ENCODE assay signal across 8 cellular contexts in genomic region chr6:31580807-31581437, GRCh38. TPM values are rescaled to one million over a fixed set of nuclear protein-coding genes. Genes with fewer than 3 reads are reported as not detected.
A peak's percentile ranks its signal among the peaks of the same experiment; 100 is the strongest.
DNase-seq lines count a peak whose midpoint lies in the region; ATAC-seq and TF ChIP-seq lines count a peak whose summit lies in the region.

No MANE protein-coding gene starts in this region.

- CTCF ChIA-PET in A673 (lab: Charles Lee), result interaction anchor here (1.0 to 2.6 kb wide), 3 partner anchors 12 to 18 kb away, joined by 3 to 23 read pairs (median 9); partner anchors contain the start of gene NCR3

- peak overlapping the region; percentile 56 for H3K27ac ChIP-seq in A673 (ENCODE audit: low read depth, low read length, poor library complexity, severe bottlenecking)

- ATAC-seq in GM18511 (IDR thresholded peaks at IDR 0.05; ENCODE audit: unreplicated experiment) (peak; percentile 79), HG03196 (IDR thresholded peaks at IDR 0.05; ENCODE audit: unreplicated experiment) (peak; percentile 56)

- no peaks in the 10 kb centered on the region for H3K27me3 ChIP-seq in A673 (replicated peaks; ENCODE audit: insufficient read depth, low read depth, low read length, poor library complexity)

- H3K9me3 ChIP-seq in A673 (ENCODE audit: low read depth, low read length, poor library complexity, severe bottlenecking), result no peaks in the 10 kb centered on the region

- peak; percentile 95 for TF ChIP-seq CTCF in A673 (conservative IDR thresholded peaks at IDR 0.05; ENCODE audit: low read depth, low read length)

- no TSS peak for BruUV-seq in A673 (replicated peaks; lab: Mats Ljungman, UMichigan)

- DNase-seq in A673 (ENCODE audit: low spot score), result peak; percentile 86
- DNase-seq in NCI-H510A treated with DMSO at 0.1 percent for 48 hours (lab: John Stamatoyannopoulos, UW), result peak; percentile 54
- DNase-seq in activated CD4-positive, alpha-beta T cell treated with anti-CD3 and anti-CD28 coated beads, Interleukin-2, amount 50 U/mL, for 4 hours, result peak; percentile 85
- DNase-seq in ecto neural progenitor cell (ENCODE audit: low spot score), result peak; percentile 93
- DNase-seq in lung microvascular endothelial cell (ENCODE audit: low read depth in 2 of 2), result peak; percentile 87 to 88
- DNase-seq in stimulated activated CD4-positive, alpha-beta T cell treated with anti-CD3 and anti-CD28 coated beads, TNF-alpha, amount 100 ng/mL, for 4 hours (ENCODE audit: low read depth in 3 of 3), result peak; percentile 81 to 91 (median 83)

- no peaks in the 10 kb centered on the region for H3K4me1 ChIP-seq in A673 (ENCODE audit: insufficient read depth, low read length, poor library complexity, severe bottlenecking)

- peak overlapping the region; percentile 78 for H3K4me3 ChIP-seq in A673 (ENCODE audit: low read depth, low read length, poor library complexity, severe bottlenecking)

- POLR2A ChIA-PET in A673 (lab: Charles Lee; ENCODE audit: low non-redundant PET), result no interaction called here

- intact Hi-C loops in A673 (cut with micrococcal nuclease; ENCODE audit: unreplicated experiment), result no loop called here

- no peaks in the 10 kb centered on the region for H3K36me3 ChIP-seq in A673 (ENCODE audit: insufficient read depth, low read length, poor library complexity, severe bottlenecking)

RNA-seq across cellular contexts. Expression of gene LTB, which starts 1.3 kb away (rescaled TPM):
- total RNA-seq in A673 (2021), result not detected in 2 replicates
- total RNA-seq in lung microvascular endothelial cell, result 6.7 and 9.2 TPM in 2 replicates

RNA-seq across cellular contexts. Expression of gene LST1, which starts 5.2 kb away (rescaled TPM):
- total RNA-seq in A673 (2021), result not detected in 2 replicates
- total RNA-seq in lung microvascular endothelial cell, result not detected in 2 replicates

RNA-seq across cellular contexts. Expression of gene TNF, which starts 5.6 kb away (rescaled TPM):
- total RNA-seq in A673 (2021), result 0.17 and 0.42 TPM in 2 replicates
- total RNA-seq in lung microvascular endothelial cell, result not detected in 2 replicates

RNA-seq across cellular contexts. Expression of gene LTA, which starts 8.8 kb away (rescaled TPM):
- total RNA-seq in A673 (2021) (not detected in 2 replicates), lung microvascular endothelial cell (not detected in 2 replicates)

RNA-seq across cellular contexts. Expression of gene NCR3, which starts 11.9 kb away (rescaled TPM):
- total RNA-seq in A673 (2021), result not detected in 2 replicates
- total RNA-seq in lung microvascular endothelial cell, result not detected in 2 replicates

Comparison
In these comparisons a context has a peak if more than half of its experiments do, and no peak if none do; other contexts are left out.
1. Peak in every context shown above with its lines: DNase-seq, ATAC-seq, H3K4me3 ChIP-seq and H3K27ac ChIP-seq.